29 cellular contexts compared by ENCODE assay signal in the genomic region with DNA sequence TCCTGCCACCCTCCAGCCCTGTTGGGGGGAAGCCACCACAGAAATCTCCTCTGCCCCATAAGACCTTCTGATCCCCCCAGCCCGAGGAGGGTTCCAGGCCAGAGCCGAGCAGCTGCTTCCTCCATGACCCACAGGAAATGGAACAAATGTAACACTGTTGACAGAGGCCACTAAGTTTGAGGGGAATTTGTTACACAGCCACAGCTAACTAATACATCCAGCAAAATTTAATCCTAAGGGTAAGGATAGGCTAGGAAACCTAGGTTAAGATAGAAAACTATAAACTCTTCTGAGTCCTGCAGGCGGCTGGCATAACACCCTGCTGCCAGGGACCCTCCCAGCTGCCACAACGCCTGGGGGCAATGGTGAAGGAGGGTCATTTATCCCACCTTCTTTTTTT.
DNase-seq lines count a peak whose midpoint lies in the region; ATAC-seq, FAIRE-seq and TF ChIP-seq lines count a peak whose summit lies in the region.
"Had no signal": no experiment of that assay in that cellular context is flagged by ENCODE, and none has a peak within 500 bp of the region (broad histone marks: within the 10 kb centered on the region; RNA-seq: fewer than 3 reads in every experiment).

No MANE protein-coding gene starts in this region.

- H4K20me1 ChIP-seq in HepG2 (ENCODE audit: insufficient read depth, low read length) (no peaks in the 10 kb centered on the region), K562 (replicated peaks; ENCODE audit: control insufficient read depth, insufficient read depth, low read length) (no peaks in the 10 kb centered on the region), osteoblast (ENCODE audit: insufficient read depth, low read length) (no peaks in the 10 kb centered on the region)

- H3K27ac Mint-ChIP-seq in T-helper 1 cell treated with Interleukin-12 subunit alpha and Interleukin-12 subunit beta and Interleukin-4 antibody, amounts not matched to agents 30 μg/mL and 1 μg/mL, for 36 hours = peak overlapping the region; percentile 94
- H3K27ac Mint-ChIP-seq in Caco-2 (ENCODE audit: unreplicated experiment) = no peak overlapping the region
- H3K27ac Mint-ChIP-seq: nephron progenitor cell had no signal

- H3K27me3 Mint-ChIP-seq in T-helper 1 cell treated with Interleukin-12 subunit alpha and Interleukin-12 subunit beta and Interleukin-4 antibody, amounts not matched to agents 30 μg/mL and 1 μg/mL, for 36 hours (ENCODE audit: low read depth) = no peaks in the 10 kb centered on the region
- no peaks in the 10 kb centered on the region for H3K27me3 Mint-ChIP-seq in Caco-2 (ENCODE audit: insufficient read depth, unreplicated experiment)

- H3K9me3 ChIP-seq in HepG2 (ENCODE audit: low read length) (no peaks in the 10 kb centered on the region), right lobe of liver (no peaks in the 10 kb centered on the region), K562 (replicated peaks; ENCODE audit: control insufficient read depth, insufficient read depth, low read depth, low read length) (peaks cover 10% of the 10 kb centered on the region; the same call in 1 of the 2 replicates), Caco-2 (no peaks in the 10 kb centered on the region), osteoblast (ENCODE audit: low read depth, low read length) (no peaks in the 10 kb centered on the region)
- H3K9me3 ChIP-seq: esophagus squamous epithelium, mucosa of descending colon, pancreas, right atrium auricular region had no signal

- CTCF ChIA-PET in HepG2 (lab: Yijun Ruan, JAX; ENCODE audit: low intra/inter-chr PET ratio, low total read pairs) = no interaction called here
- CTCF ChIA-PET in K562 (lab: Yijun Ruan, JAX; ENCODE audit: low intra/inter-chr PET ratio) = no interaction called here
- CTCF ChIA-PET in Caco-2 (lab: Charles Lee) = no interaction called here

- 100% methylated on average over 4 of the region's 4 CpGs for WGBS in HepG2 (ENCODE audit: low lambda C conversion rate)
- WGBS in right lobe of liver (ENCODE audit: insufficient coverage, low coverage, low lambda C conversion rate, missing lambda C conversion rate) = 100% methylated on average over 1 of the region's 4 CpGs
- 96% methylated on average over 4 of the region's 4 CpGs for WGBS in K562 (ENCODE audit: insufficient coverage, low coverage, missing lambda C conversion rate)

- ATAC-seq in HepG2 (no peak), right lobe of liver (no peak), K562 (no peak)
- ATAC-seq: heart right ventricle, mucosa of descending colon, pancreas had no signal

- H3K79me2 ChIP-seq in HepG2 (ENCODE audit: insufficient read depth, low read length) = no peaks in the 10 kb centered on the region
- H3K79me2 ChIP-seq in K562 (ENCODE audit: control insufficient read depth, insufficient read depth, low read length) = peaks cover 2% of the 10 kb centered on the region; the same call in 1 of the 3 replicates
- no peaks in the 10 kb centered on the region for H3K79me2 ChIP-seq in osteoblast (ENCODE audit: insufficient read depth, low read length)

- H3K27ac ChIP-seq in HepG2 (ENCODE audit: extremely low read length, insufficient read depth, low read length) (no peak overlapping the region), right lobe of liver (no peak overlapping the region), K562 (ENCODE audit: extremely low read depth, low read depth, low read length) (no peak overlapping the region), osteoblast (ENCODE audit: low read depth, low read length) (no peak overlapping the region)
- H3K27ac ChIP-seq: 22Rv1, pancreas, SK-N-MC had no signal

- FAIRE-seq in HepG2 (lab: Jason Lieb, UNC) = no peak
- FAIRE-seq in K562 (lab: Jason Lieb, UNC) = no peak
- FAIRE-seq: astrocyte, endometrium, G401.6, H1, pancreas, urothelium cell line had no signal

- DNase-seq in T-helper 1 cell (no peak), HepG2 (ENCODE audit: low spot score) (no peak), right lobe of liver (no peak), K562 (ENCODE audit: extremely low read depth in 1 of 4, low spot score in 3 of 4) (no peak), DMS 273 (lab: John Stamatoyannopoulos, UW; ENCODE audit: unreplicated experiment) (no peak), Caco-2 (no peak), osteoblast (ENCODE audit: insufficient read length, low spot score, missing footprints) (no peak)
- DNase-seq: activated CD4-positive, alpha-beta T cell treated with anti-CD3 and anti-CD28 coated beads for 48 hours; activated naive CD4-positive, alpha-beta T cell; dermis blood vessel endothelial cell; esophagus squamous epithelium; foreskin melanocyte; heart right ventricle; mucosa of descending colon; NCI-H446 treated with DMSO at 0.1 percent for 48 hours; NCI-H82; nephron progenitor cell; RPMI8226; stimulated activated CD4-positive, alpha-beta T cell treated with anti-CD3 and anti-CD28 coated beads, Interleukin-2, amount 100 ng/mL, for 24 hours had no signal

- intact Hi-C loops in HepG2 (cut with micrococcal nuclease; ENCODE audit: unreplicated experiment) (no loop called here), right lobe of liver (cut with DNase I) (no loop called here), K562 (cut with micrococcal nuclease) (no loop called here), Caco-2 (cut with micrococcal nuclease; ENCODE audit: unreplicated experiment) (no loop called here)

- H3K9ac ChIP-seq in HepG2 (ENCODE audit: insufficient read depth, low read depth, low read length) (no peak overlapping the region), K562 (ENCODE audit: insufficient read depth in 1 of 2, low read depth in 2 of 2, low read length in 2 of 2) (no peak overlapping the region)

- H3K27me3 ChIP-seq in HepG2 (ENCODE audit: control insufficient read depth in 1 of 2, insufficient read depth in 2 of 2, low read length in 2 of 2) (no peaks in the 10 kb centered on the region), right lobe of liver (no peaks in the 10 kb centered on the region), K562 (ENCODE audit: control insufficient read depth in 2 of 2, insufficient read depth in 2 of 2, low read length in 2 of 2) (no peaks in the 10 kb centered on the region), Caco-2 (replicated peaks; ENCODE audit: control insufficient read depth, insufficient read depth, low read length) (no peaks in the 10 kb centered on the region), osteoblast (ENCODE audit: insufficient read depth, low read length) (no peaks in the 10 kb centered on the region)
- H3K27me3 ChIP-seq: esophagus squamous epithelium, heart right ventricle, pancreas, right atrium auricular region had no signal

- H3K36me3 ChIP-seq in HepG2 (replicated peaks in 1 of 2; ENCODE audit: control insufficient read depth in 1 of 2, insufficient read depth in 2 of 2, low read length in 2 of 2) (peaks cover 16 to 52% of the 10 kb centered on the region in 2 experiments; a peak in 4 of 5 replicates), right lobe of liver (no peaks in the 10 kb centered on the region), K562 (ENCODE audit: control insufficient read depth, insufficient read depth, low read length) (peaks cover 43% of the 10 kb centered on the region), Caco-2 (ENCODE audit: control insufficient read depth, insufficient read depth, low read length) (peaks cover 3% of the 10 kb centered on the region; the same call in 1 of the 2 replicates), osteoblast (ENCODE audit: insufficient read depth, low read length) (no peaks in the 10 kb centered on the region)
- H3K36me3 ChIP-seq: pancreas, right atrium auricular region had no signal

- H3K4me2 ChIP-seq in HepG2 (ENCODE audit: low read depth, low read length) = no peak overlapping the region
- H3K4me2 ChIP-seq in K562 (ENCODE audit: insufficient read depth, low read length) = no peak overlapping the region
- no peak overlapping the region for H3K4me2 ChIP-seq in osteoblast (ENCODE audit: insufficient read depth, low read length)

- TF ChIP-seq POLR2A in HepG2 (IDR thresholded peaks at IDR 0.05; ENCODE audit: insufficient read depth in 1 of 2, low read depth in 2 of 2, low read length in 2 of 2) = no peak
- no peak for TF ChIP-seq POLR2A in right lobe of liver (IDR thresholded peaks at IDR 0.05)
- TF ChIP-seq POLR2A in K562 (conservative IDR thresholded peaks at IDR 0.05) = no peak

- H3K4me3 ChIP-seq in HepG2 (replicated peaks in 1 of 3; ENCODE audit: insufficient read depth in 1 of 3, low read depth in 2 of 3, low read length in 3 of 3) (no peak overlapping the region), right lobe of liver (no peak overlapping the region), K562 (no peak overlapping the region), Caco-2 (ENCODE audit: low read depth, low read length) (no peak overlapping the region), osteoblast (ENCODE audit: insufficient read depth, low read length) (no peak overlapping the region)
- H3K4me3 ChIP-seq: esophagus squamous epithelium, heart right ventricle, mucosa of descending colon, pancreas, right atrium auricular region, SK-N-MC had no signal

- H3K9me3 Mint-ChIP-seq in T-helper 1 cell treated with Interleukin-12 subunit alpha and Interleukin-12 subunit beta and Interleukin-4 antibody, amounts not matched to agents 30 μg/mL and 1 μg/mL, for 36 hours = peaks cover 24% of the 10 kb centered on the region
- H3K9me3 Mint-ChIP-seq in Caco-2 (ENCODE audit: unreplicated experiment) = peaks cover 17% of the 10 kb centered on the region

- TF ChIP-seq EP300 in HepG2 (IDR thresholded peaks at IDR 0.05; ENCODE audit: low read depth in 2 of 2, low read length in 2 of 2) (no peak), HepG2 (CRISPR knock-in tag; IDR thresholded peaks at IDR 0.05; ENCODE audit: borderline replicate concordance) (no peak), K562 (IDR thresholded peaks at IDR 0.05; ENCODE audit: low read length) (no peak)

- in situ Hi-C loops in HepG2 (cut with HindIII; ENCODE audit: extremely low pct_ligation_motif_present, low pct_unique_long_range_greater_than_20kb) (no loop called here), K562 (cut with MboI) (no loop called here)

- POLR2A ChIA-PET in HepG2 (lab: Yijun Ruan, JAX) (no interaction called here), K562 (lab: Yijun Ruan, JAX) (interaction anchor here (0.6 to 0.9 kb wide), 2 partner anchors 18 to 24 kb away, joined by 3 to 5 read pairs; no protein-coding TSS in a partner anchor), Caco-2 (lab: Charles Lee) (no interaction called here)

- H3K4me3 Mint-ChIP-seq in T-helper 1 cell treated with Interleukin-12 subunit alpha and Interleukin-12 subunit beta and Interleukin-4 antibody, amounts not matched to agents 30 μg/mL and 1 μg/mL, for 36 hours = no peak overlapping the region
- H3K4me3 Mint-ChIP-seq in Caco-2 (ENCODE audit: unreplicated experiment) = no peak overlapping the region
- H3K4me3 Mint-ChIP-seq: nephron progenitor cell had no signal

- BruUV-seq in HepG2 (replicated peaks; lab: Mats Ljungman, UMichigan) (no TSS peak), K562 (replicated peaks; lab: Mats Ljungman, UMichigan) (no TSS peak), Caco-2 (replicated peaks; lab: Mats Ljungman, UMichigan) (no TSS peak)

- H3K4me1 ChIP-seq in HepG2 (ENCODE audit: insufficient read depth, low read length) (no peaks in the 10 kb centered on the region), right lobe of liver (no peaks in the 10 kb centered on the region), K562 (replicated peaks in 1 of 2; ENCODE audit: control insufficient read depth in 2 of 2, insufficient read depth in 2 of 2, low read length in 2 of 2) (peaks cover 12 to 45% of the 10 kb centered on the region in 2 experiments; a peak in 4 of 5 replicates), Caco-2 (peaks cover 12% of the 10 kb centered on the region), osteoblast (ENCODE audit: insufficient read depth, low read length) (peaks cover 3% of the 10 kb centered on the region)
- H3K4me1 ChIP-seq: pancreas had no signal

- H3K36me3 Mint-ChIP-seq in T-helper 1 cell treated with Interleukin-12 subunit alpha and Interleukin-12 subunit beta and Interleukin-4 antibody, amounts not matched to agents 30 μg/mL and 1 μg/mL, for 36 hours (ENCODE audit: low read depth) = peaks cover 35% of the 10 kb centered on the region
- H3K36me3 Mint-ChIP-seq in Caco-2 (ENCODE audit: insufficient read depth, unreplicated experiment) = peaks cover 54% of the 10 kb centered on the region

- TF ChIP-seq RAD21 in HepG2 (CRISPR knock-in tag; IDR thresholded peaks at IDR 0.05) (no peak), K562 (CRISPR knock-in tag; conservative IDR thresholded peaks at IDR 0.05 in 1 of 2, IDR thresholded peaks at IDR 0.05 in 1 of 2) (no peak)

- H3K9me1 ChIP-seq in K562 (ENCODE audit: control insufficient read depth, insufficient read depth, low read length) = no peaks in the 10 kb centered on the region

- H3K4me1 Mint-ChIP-seq in T-helper 1 cell treated with Interleukin-12 subunit alpha and Interleukin-12 subunit beta and Interleukin-4 antibody, amounts not matched to agents 30 μg/mL and 1 μg/mL, for 36 hours (ENCODE audit: low read depth) = peaks cover 31% of the 10 kb centered on the region
- H3K4me1 Mint-ChIP-seq in Caco-2 (ENCODE audit: low read depth, unreplicated experiment) = no peaks in the 10 kb centered on the region

- TF ChIP-seq CTCF in HepG2 (CRISPR knock-in tag; IDR thresholded peaks at IDR 0.05) = no peak
- TF ChIP-seq CTCF in right lobe of liver (IDR thresholded peaks at IDR 0.05) = no peak
- TF ChIP-seq CTCF in K562 (IDR thresholded peaks at IDR 0.05 in 2 of 3, conservative IDR thresholded peaks at IDR 0.05 in 1 of 3; ENCODE audit: insufficient read depth in 2 of 3, low read depth in 1 of 3, low read length in 3 of 3) = no peak
- TF ChIP-seq CTCF in Caco-2 (IDR thresholded peaks at IDR 0.05; ENCODE audit: insufficient read depth in 1 of 2, low read depth in 1 of 2, low read length in 1 of 2, severe bottlenecking in 1 of 2, unreplicated experiment in 1 of 2) = no peak
- no peak for TF ChIP-seq CTCF in osteoblast (IDR thresholded peaks at IDR 0.05; ENCODE audit: extremely low read depth, low read depth, low read length)

- H2AFZ ChIP-seq in HepG2 (ENCODE audit: low read length) = no peak overlapping the region
- no peak overlapping the region for H2AFZ ChIP-seq in K562 (ENCODE audit: low read depth, low read length)
- no peak overlapping the region for H2AFZ ChIP-seq in osteoblast (ENCODE audit: low read length)
